Comparison of ENCODE assay signal across 8 cellular contexts in genomic region chr6:26104457-26105108, GRCh38. TPM values are rescaled to one million over a fixed set of nuclear protein-coding genes. Genes with fewer than 3 reads are reported as not detected.
A peak's percentile ranks its signal among the peaks of the same experiment; 100 is the strongest.
DNase-seq lines count a peak whose midpoint lies in the region; ATAC-seq and FAIRE-seq lines count a peak whose summit lies in the region.

No MANE protein-coding gene starts in this region.

- intact Hi-C loops in activated CD4-positive, alpha-beta memory T cell treated with anti-CD3 and anti-CD28 coated beads for 36 hours (cut with micrococcal nuclease) = loop anchor here (1.0 kb wide), 1 partner anchor 19 kb away; a partner anchor contains a TSS
- intact Hi-C loops in left ventricle myocardium superior (cut with micrococcal nuclease) = loop anchor here (5.0 kb wide), 1 partner anchor 47 kb away; a partner anchor contains a TSS

- peaks cover 3% of the 10 kb centered on the region for H3K36me3 Mint-ChIP-seq in activated CD4-positive, alpha-beta memory T cell treated with anti-CD3 and anti-CD28 coated beads for 36 hours

- FAIRE-seq in small intestine (lab: Jason Lieb, UNC) = no peak

- H3K4me1 Mint-ChIP-seq in activated CD4-positive, alpha-beta memory T cell treated with anti-CD3 and anti-CD28 coated beads for 36 hours (ENCODE audit: low read depth) = peaks cover 18% of the 10 kb centered on the region

- no peaks in the 10 kb centered on the region for H3K9me3 Mint-ChIP-seq in activated CD4-positive, alpha-beta memory T cell treated with anti-CD3 and anti-CD28 coated beads for 36 hours

- peak overlapping the region; percentile 93 for H3K27ac Mint-ChIP-seq in activated CD4-positive, alpha-beta memory T cell treated with anti-CD3 and anti-CD28 coated beads for 36 hours

- POLR2A ChIA-PET in activated CD4-positive, alpha-beta memory T cell treated with anti-CD3 and anti-CD28 coated beads for 36 hours (lab: Charles Lee) = interaction anchor here (0.6 to 3.3 kb wide), 19 partner anchors 10 to 130 kb away, joined by 3 to 95 read pairs (median 5); partner anchors contain the start of gene HFE

- H3K27ac ChIP-seq in small intestine (ENCODE audit: low read depth in 1 of 2, low read length in 1 of 2) = peak overlapping the region; percentile 74 to 96

- 10 to 38% (median 22%) methylated on average over 22 of the region's 22 CpGs for WGBS in small intestine, 3 donors

- peak overlapping the region in 1 of 2 donors; percentile 29 for H3K4me3 ChIP-seq in small intestine (ENCODE audit: low read depth in 1 of 2, low read length in 2 of 2)

- ATAC-seq in HG02943 (IDR thresholded peaks at IDR 0.05; ENCODE audit: low read depth, unreplicated experiment) (peak; percentile 13), left ventricle myocardium superior (peak; percentile 9), HG03520 (IDR thresholded peaks at IDR 0.05; ENCODE audit: unreplicated experiment) (no peak)

- peak; percentile 16 for DNase-seq in DMS53 treated with DMSO at 0.1 percent for 48 hours (lab: John Stamatoyannopoulos, UW; ENCODE audit: unreplicated experiment)
- peak; percentile 30 for DNase-seq in activated CD4-positive, alpha-beta memory T cell treated with anti-CD3 and anti-CD28 coated beads for 36 hours
- DNase-seq in left ventricle myocardium superior = no peak
- peak; percentile 70 for DNase-seq in small intestine
- DNase-seq in occipital lobe (lab: John Stamatoyannopoulos, UW) = no peak
- DNase-seq in NCI-H187 (lab: John Stamatoyannopoulos, UW) = no peak

- H3K4me1 ChIP-seq in small intestine (ENCODE audit: control insufficient read depth in 2 of 2, insufficient read depth in 1 of 2, low read depth in 1 of 2, low read length in 1 of 2) = no peaks in the 10 kb centered on the region

- H3K27me3 ChIP-seq in small intestine (ENCODE audit: control insufficient read depth in 2 of 2, insufficient read depth in 2 of 2, low read length in 2 of 2) = no peaks in the 10 kb centered on the region

- H3K27me3 Mint-ChIP-seq in activated CD4-positive, alpha-beta memory T cell treated with anti-CD3 and anti-CD28 coated beads for 36 hours = peaks cover 3% of the 10 kb centered on the region

- H3K4me3 Mint-ChIP-seq in activated CD4-positive, alpha-beta memory T cell treated with anti-CD3 and anti-CD28 coated beads for 36 hours = peak overlapping the region; percentile 80

- CTCF ChIA-PET in activated CD4-positive, alpha-beta memory T cell treated with anti-CD3 and anti-CD28 coated beads for 36 hours (lab: Charles Lee) = interaction anchor here (0.8 to 3.5 kb wide), 6 partner anchors 15 to 78 kb away, joined by 3 to 28 read pairs (median 3); no protein-coding TSS in a partner anchor

- H3K9me3 ChIP-seq in small intestine (ENCODE audit: control insufficient read depth, low read depth) = no peaks in the 10 kb centered on the region

- H3K36me3 ChIP-seq in small intestine (ENCODE audit: control insufficient read depth in 2 of 2, insufficient read depth in 2 of 2, low read length in 2 of 2) = no peaks in the 10 kb centered on the region

RNA-seq across cellular contexts. Expression of gene HFE, which starts 17.4 kb away (rescaled TPM):
- 1 to 10 TPM; 1.0 to 1.4 TPM for total RNA-seq in activated CD4-positive, alpha-beta memory T cell treated with anti-CD3 and anti-CD28 coated beads for 36 hours
- 4.5 TPM for total RNA-seq in left ventricle myocardium superior
- polyA plus RNA-seq in small intestine = 1 to 10 TPM in 2 of 3 donors, under 1 TPM in 1; 0.67 to 7.3 (median 2.4) TPM
- 1.1 TPM for total RNA-seq in occipital lobe

Comparison
In these comparisons a context has a peak if more than half of its experiments do, and no peak if none do; other contexts are left out.
1. DNase-seq: peak in DMS53 treated with DMSO at 0.1 percent for 48 hours (single experiment), activated CD4-positive, alpha-beta memory T cell treated with anti-CD3 and anti-CD28 coated beads for 36 hours (single experiment) and small intestine (single experiment); none in left ventricle myocardium superior (single experiment), occipital lobe (single experiment) and NCI-H187 (0 of 2).